1 cellular context compared by ENCODE assay signal in genomic region chr11:58654079-58654907, GRCh38.
TF ChIP-seq lines count a peak whose summit lies in the region.

No MANE protein-coding gene starts in this region.

TF ChIP-seq in SK-N-SH treated with all-trans-retinoic acid at 6 μM for 48 hours, 23 proteins besides CTCF, POLR2A, EP300 and RAD21 (continued from another document):
- TF ChIP-seq TSHZ2 (CRISPR knock-in tag; IDR thresholded peaks at IDR 0.05) (no peak), OSR1 (CRISPR knock-in tag; IDR thresholded peaks at IDR 0.05) (no peak)
